ENCODE assay signal across 10 cellular contexts in genomic region chr12:108693781-108694180, GRCh38. TPM values are rescaled to one million over a fixed set of nuclear protein-coding genes. Genes with fewer than 3 reads are reported as not detected.
DNase-seq lines count a peak whose midpoint lies in the region; ATAC-seq and TF ChIP-seq lines count a peak whose summit lies in the region.
"Had no signal": no experiment of that assay in that cellular context is flagged by ENCODE, and none has a peak within 500 bp of the region (broad histone marks: within the 10 kb centered on the region; RNA-seq: fewer than 3 reads in every experiment).

No MANE protein-coding gene starts in this region.

- no peak overlapping the region for H2BK120ac ChIP-seq in mesenchymal stem cell (ENCODE audit: low read depth, low read length)

- H3K27ac ChIP-seq in mesenchymal stem cell (ENCODE audit: low read length, poor library complexity, severe bottlenecking) (peak overlapping the region; percentile 55), thoracic aorta (peak overlapping the region; percentile 95)

- intact Hi-C loops in activated naive CD4-positive, alpha-beta T cell treated with anti-CD3 and anti-CD28 coated beads for 36 hours (cut with micrococcal nuclease), result loop anchor here (5.0 kb wide), 1 partner anchor 1294 kb away; no protein-coding TSS in a partner anchor
- intact Hi-C loops in activated T-helper 2 cell treated with anti-CD3 and anti-CD28 coated beads, Interferon-gamma antibody, Interleukin-2, Interleukin-4, amounts not matched to agents 10 μg/mL and 5 μg/mL and 100 μg/mL, durations not matched to agents 14 hours and 24 hours and 36 hours (cut with micrococcal nuclease), result no loop called here

- H3K27me3 Mint-ChIP-seq in activated naive CD4-positive, alpha-beta T cell treated with anti-CD3 and anti-CD28 coated beads, Interleukin-2, amount 50 U/mL, for 24 hours, result no peaks in the 10 kb centered on the region
- peaks cover 2% of the 10 kb centered on the region for H3K27me3 Mint-ChIP-seq in activated naive CD4-positive, alpha-beta T cell treated with anti-CD3 and anti-CD28 coated beads for 36 hours (ENCODE audit: low read depth)
- no peaks in the 10 kb centered on the region for H3K27me3 Mint-ChIP-seq in activated T-helper 2 cell treated with anti-CD3 and anti-CD28 coated beads, Interferon-gamma antibody, Interleukin-2, Interleukin-4, amounts not matched to agents 10 μg/mL and 5 μg/mL and 100 μg/mL, durations not matched to agents 14 hours and 24 hours and 36 hours (ENCODE audit: low read depth)

- peak overlapping the region; percentile 96 for H3K9ac ChIP-seq in mesenchymal stem cell (ENCODE audit: low read length)

- TF ChIP-seq CTCF in thoracic aorta (IDR thresholded peaks at IDR 0.05), result no peak

- peaks cover 4% of the 10 kb centered on the region for H3K9me3 Mint-ChIP-seq in activated naive CD4-positive, alpha-beta T cell treated with anti-CD3 and anti-CD28 coated beads, Interleukin-2, amount 50 U/mL, for 24 hours
- H3K9me3 Mint-ChIP-seq in activated naive CD4-positive, alpha-beta T cell treated with anti-CD3 and anti-CD28 coated beads for 36 hours, result no peaks in the 10 kb centered on the region
- H3K9me3 Mint-ChIP-seq in activated T-helper 2 cell treated with anti-CD3 and anti-CD28 coated beads, Interferon-gamma antibody, Interleukin-2, Interleukin-4, amounts not matched to agents 10 μg/mL and 5 μg/mL and 100 μg/mL, durations not matched to agents 14 hours and 24 hours and 36 hours, result peaks cover 4% of the 10 kb centered on the region

- no peak overlapping the region for H2BK5ac ChIP-seq in mesenchymal stem cell (ENCODE audit: low read depth, low read length, poor library complexity, severe bottlenecking)

- H3K23ac ChIP-seq in mesenchymal stem cell (ENCODE audit: low read length in 2 of 2), result no peak overlapping the region

- H3K4me1 ChIP-seq in mesenchymal stem cell (ENCODE audit: control insufficient read depth, insufficient read depth, low read depth, low read length), result peaks cover 25% of the 10 kb centered on the region
- peaks cover 69 to 92% of the 10 kb centered on the region in 2 donors for H3K4me1 ChIP-seq in thoracic aorta (ENCODE audit: control insufficient read depth in 1 of 2, low read depth in 2 of 2)

- peak overlapping the region; percentile 23 for H2AK5ac ChIP-seq in mesenchymal stem cell (ENCODE audit: low read length, severe bottlenecking)

- peak overlapping the region; percentile 11 for H3K4me3 Mint-ChIP-seq in activated naive CD4-positive, alpha-beta T cell treated with anti-CD3 and anti-CD28 coated beads, Interleukin-2, amount 50 U/mL, for 24 hours
- H3K4me3 Mint-ChIP-seq in activated naive CD4-positive, alpha-beta T cell treated with anti-CD3 and anti-CD28 coated beads for 36 hours, result no peak overlapping the region
- peak overlapping the region; percentile 53 for H3K4me3 Mint-ChIP-seq in activated T-helper 2 cell treated with anti-CD3 and anti-CD28 coated beads, Interferon-gamma antibody, Interleukin-2, Interleukin-4, amounts not matched to agents 10 μg/mL and 5 μg/mL and 100 μg/mL, durations not matched to agents 14 hours and 24 hours and 36 hours (ENCODE audit: low read depth)

- H3K4me3 ChIP-seq in mesenchymal stem cell (ENCODE audit: insufficient read depth in 1 of 2, low read depth in 1 of 2, low read length in 2 of 2) (no peak overlapping the region), thoracic aorta (no peak overlapping the region)

- H2AFZ ChIP-seq in mesenchymal stem cell (ENCODE audit: low read depth, low read length), result no peak overlapping the region

- peak overlapping the region; percentile 48 for H3K27ac Mint-ChIP-seq in activated naive CD4-positive, alpha-beta T cell treated with anti-CD3 and anti-CD28 coated beads, Interleukin-2, amount 50 U/mL, for 24 hours
- H3K27ac Mint-ChIP-seq in activated naive CD4-positive, alpha-beta T cell treated with anti-CD3 and anti-CD28 coated beads for 36 hours, result no peak overlapping the region
- H3K27ac Mint-ChIP-seq in activated T-helper 2 cell treated with anti-CD3 and anti-CD28 coated beads, Interferon-gamma antibody, Interleukin-2, Interleukin-4, amounts not matched to agents 10 μg/mL and 5 μg/mL and 100 μg/mL, durations not matched to agents 14 hours and 24 hours and 36 hours, result peak overlapping the region; percentile 84

- H3K36me3 Mint-ChIP-seq in activated naive CD4-positive, alpha-beta T cell treated with anti-CD3 and anti-CD28 coated beads, Interleukin-2, amount 50 U/mL, for 24 hours, result no peaks in the 10 kb centered on the region
- peaks cover 6% of the 10 kb centered on the region for H3K36me3 Mint-ChIP-seq in activated naive CD4-positive, alpha-beta T cell treated with anti-CD3 and anti-CD28 coated beads for 36 hours (ENCODE audit: low read depth)
- peaks cover 26% of the 10 kb centered on the region for H3K36me3 Mint-ChIP-seq in activated T-helper 2 cell treated with anti-CD3 and anti-CD28 coated beads, Interferon-gamma antibody, Interleukin-2, Interleukin-4, amounts not matched to agents 10 μg/mL and 5 μg/mL and 100 μg/mL, durations not matched to agents 14 hours and 24 hours and 36 hours (ENCODE audit: low read depth)

- CTCF ChIA-PET in activated naive CD4-positive, alpha-beta T cell treated with anti-CD3 and anti-CD28 coated beads for 36 hours (lab: Charles Lee), result interaction anchor here (0.7 to 1.0 kb wide), 3 partner anchors 8 to 65 kb away, joined by 3 read pairs; no protein-coding TSS in a partner anchor

- peak overlapping the region; percentile 4 to 46 for H3K4ac ChIP-seq in mesenchymal stem cell (ENCODE audit: low read depth in 1 of 2, low read length in 2 of 2)

- H3K4me2 ChIP-seq in mesenchymal stem cell (ENCODE audit: low read length, poor library complexity, severe bottlenecking), result no peak overlapping the region

- H3K27me3 ChIP-seq in mesenchymal stem cell (ENCODE audit: control insufficient read depth in 1 of 2, insufficient read depth in 1 of 2, low read length in 2 of 2) (no peaks in the 10 kb centered on the region), thoracic aorta (replicated peaks; ENCODE audit: insufficient read depth) (no peaks in the 10 kb centered on the region)

- H4K8ac ChIP-seq in mesenchymal stem cell (ENCODE audit: low read length), result no peak overlapping the region

- no peak overlapping the region for H3K14ac ChIP-seq in mesenchymal stem cell (ENCODE audit: low read length in 2 of 2)

- H3K9me3 ChIP-seq in mesenchymal stem cell (ENCODE audit: control insufficient read depth, low read length), result no peaks in the 10 kb centered on the region
- H3K9me3 ChIP-seq in thoracic aorta, result no peaks in the 10 kb centered on the region

- no peak overlapping the region for H2BK12ac ChIP-seq in mesenchymal stem cell (ENCODE audit: low read length in 2 of 2)

- no peak overlapping the region for H4K91ac ChIP-seq in mesenchymal stem cell (ENCODE audit: low read length)

- no peaks in the 10 kb centered on the region for H3K79me1 ChIP-seq in mesenchymal stem cell (replicated peaks; ENCODE audit: low read length, poor library complexity, severe bottlenecking)

- no peak for ATAC-seq in thoracic aorta (ENCODE audit: insufficient number of reproducible peaks, low FRiP score, low read depth)
- ATAC-seq in HG03135 (IDR thresholded peaks at IDR 0.05; ENCODE audit: unreplicated experiment), result no peak
- ATAC-seq in GM18861 (IDR thresholded peaks at IDR 0.05; ENCODE audit: unreplicated experiment), result no peak

- no peak overlapping the region for H2BK15ac ChIP-seq in mesenchymal stem cell (ENCODE audit: low read depth, poor library complexity, severe bottlenecking)

- H3K18ac ChIP-seq in mesenchymal stem cell (ENCODE audit: low read depth in 1 of 2, low read length in 2 of 2), result peak overlapping the region in 1 of 2 experiments; percentile 63

- peaks cover 72% of the 10 kb centered on the region for H3K4me1 Mint-ChIP-seq in activated naive CD4-positive, alpha-beta T cell treated with anti-CD3 and anti-CD28 coated beads, Interleukin-2, amount 50 U/mL, for 24 hours
- H3K4me1 Mint-ChIP-seq in activated naive CD4-positive, alpha-beta T cell treated with anti-CD3 and anti-CD28 coated beads for 36 hours (ENCODE audit: low read depth), result peaks cover 77% of the 10 kb centered on the region
- H3K4me1 Mint-ChIP-seq in activated T-helper 2 cell treated with anti-CD3 and anti-CD28 coated beads, Interferon-gamma antibody, Interleukin-2, Interleukin-4, amounts not matched to agents 10 μg/mL and 5 μg/mL and 100 μg/mL, durations not matched to agents 14 hours and 24 hours and 36 hours (ENCODE audit: low read depth), result peaks cover 71% of the 10 kb centered on the region

- H3K36me3 ChIP-seq in mesenchymal stem cell (ENCODE audit: control insufficient read depth in 1 of 2, insufficient read depth in 2 of 2, low read depth in 1 of 2, low read length in 2 of 2), result peaks cover 11 to 37% of the 10 kb centered on the region in 2 experiments
- no peaks in the 10 kb centered on the region for H3K36me3 ChIP-seq in thoracic aorta

- 87% methylated on average over 8 of the region's 8 CpGs for WGBS in mesenchymal stem cell

- no peak for DNase-seq in activated naive CD4-positive, alpha-beta T cell treated with anti-CD3 and anti-CD28 coated beads for 36 hours
- no peak for DNase-seq in activated T-helper 2 cell treated with anti-CD3 and anti-CD28 coated beads, Interferon-gamma antibody, Interleukin-2, Interleukin-4, amounts not matched to agents 10 μg/mL and 5 μg/mL and 100 μg/mL, durations not matched to agents 14 hours and 24 hours and 36 hours (ENCODE audit: low spot score)
- DNase-seq in mesenchymal stem cell (no peak), thoracic aorta (ENCODE audit: low spot score) (no peak), OCI-M2 (lab: John Stamatoyannopoulos, UW; ENCODE audit: unreplicated experiment) (no peak)
- DNase-seq: SHP77 treated with DMSO at 0.1 percent for 48 hours; stimulated activated CD4-positive, alpha-beta T cell treated with anti-CD3 and anti-CD28 coated beads, Interleukin-4, amount 100 ng/mL, for 24 hours had no signal

RNA-seq across cellular contexts. Expression of gene CORO1C, which starts 37.5 kb away (rescaled TPM):
- total RNA-seq in activated naive CD4-positive, alpha-beta T cell treated with anti-CD3 and anti-CD28 coated beads for 36 hours, result 10 to 100 TPM; 36.4 to 43.7 TPM
- total RNA-seq in activated T-helper 2 cell treated with anti-CD3 and anti-CD28 coated beads, Interferon-gamma antibody, Interleukin-2, Interleukin-4, amounts not matched to agents 10 μg/mL and 5 μg/mL and 100 μg/mL, durations not matched to agents 14 hours and 24 hours and 36 hours, result 81.5 and 88.8 TPM in 2 replicates
- polyA plus RNA-seq in mesenchymal stem cell (2013, experiment 1 of 2), result 152 TPM
- polyA plus RNA-seq in mesenchymal stem cell (2013, experiment 2 of 2), result 153 TPM
- total RNA-seq in thoracic aorta, result 100 to 1,000 TPM; 157 to 208 TPM
